Comparison of ENCODE assay signal across 8 cellular contexts in the genomic region with DNA sequence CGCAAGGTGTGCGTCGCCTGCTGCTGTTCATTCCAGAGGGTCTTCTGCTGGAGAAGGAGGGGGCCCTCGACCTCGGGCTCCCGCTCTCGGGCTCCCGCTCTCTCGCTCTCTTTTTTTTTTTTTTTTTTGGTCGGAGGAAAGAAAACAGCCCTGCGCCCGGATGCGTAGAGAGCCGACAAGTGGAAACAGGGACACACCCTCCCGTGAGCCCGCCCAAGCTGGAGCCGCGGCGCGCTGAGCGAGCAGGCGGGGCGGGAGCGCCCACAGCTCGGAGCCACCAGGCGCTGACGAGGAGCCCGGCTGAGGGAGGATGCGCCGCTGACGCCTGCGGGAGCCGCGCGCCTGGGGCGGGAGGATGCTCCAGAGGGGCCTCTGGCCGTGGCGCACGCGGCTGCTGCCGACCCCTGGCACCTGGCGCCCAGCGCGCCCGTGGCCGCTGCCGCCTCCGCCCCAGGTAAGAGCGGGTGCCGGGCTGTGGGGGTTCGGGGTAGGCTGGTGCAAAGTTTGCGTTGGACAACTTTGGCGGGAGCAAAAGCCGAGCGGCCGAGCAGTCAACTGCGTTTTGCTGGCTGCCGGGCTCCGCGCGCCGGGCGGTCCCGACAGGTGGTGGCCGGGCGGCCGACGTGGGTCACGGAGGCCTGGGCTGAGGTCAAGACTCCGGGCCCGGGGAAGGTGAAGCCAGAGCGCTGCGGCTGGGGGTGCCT. TPM values are rescaled to one million over a fixed set of nuclear protein-coding genes. Genes with fewer than 3 reads are reported as not detected.
DNase-seq lines count a peak whose midpoint lies in the region; ATAC-seq, FAIRE-seq and TF ChIP-seq lines count a peak whose summit lies in the region.

A gene with protein sequence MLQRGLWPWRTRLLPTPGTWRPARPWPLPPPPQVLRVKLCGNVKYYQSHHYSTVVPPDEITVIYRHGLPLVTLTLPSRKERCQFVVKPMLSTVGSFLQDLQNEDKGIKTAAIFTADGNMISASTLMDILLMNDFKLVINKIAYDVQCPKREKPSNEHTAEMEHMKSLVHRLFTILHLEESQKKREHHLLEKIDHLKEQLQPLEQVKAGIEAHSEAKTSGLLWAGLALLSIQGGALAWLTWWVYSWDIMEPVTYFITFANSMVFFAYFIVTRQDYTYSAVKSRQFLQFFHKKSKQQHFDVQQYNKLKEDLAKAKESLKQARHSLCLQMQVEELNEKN (plus strand): TSS at position 264 of the 704 bp plus-strand sequence. CDS start 92 bp downstream, at position 356.

- TF ChIP-seq CTCF in A549 (IDR thresholded peaks at IDR 0.05) (no peak), WTC11 (IDR thresholded peaks at IDR 0.05) (no peak), cardiac fibroblast (IDR thresholded peaks at IDR 0.05; ENCODE audit: low read depth, low read length) (no peak)

- DNase-seq in A549 (ENCODE audit: low read depth in 1 of 2, low spot score in 1 of 2): peak; percentile 82 to 85
- DNase-seq in NCI-H2196 treated with DMSO at 0.1 percent for 48 hours (lab: John Stamatoyannopoulos, UW; ENCODE audit: unreplicated experiment): peak; percentile 69
- peak; percentile 85 for DNase-seq in WTC11 (ENCODE audit: low spot score)
- DNase-seq in cardiac fibroblast (ENCODE audit: low read depth in 2 of 2): peak; percentile 89 to 92
- peak; percentile 95 for DNase-seq in iris pigment epithelial cell (ENCODE audit: low read depth)
- DNase-seq in stimulated activated CD4-positive, alpha-beta T cell treated with anti-CD3 and anti-CD28 coated beads, Interleukin-12 subunit alpha, Interleukin-12 subunit beta, amount 100 ng/mL, for 4 hours: peak; percentile 83

- peak; percentile 43; the same call in 1 of the 2 replicates for TF ChIP-seq POLR2A in A549 (IDR thresholded peaks at IDR 0.05; ENCODE audit: low read length)

- H3K36me3 Mint-ChIP-seq in WTC11: peaks cover 6% of the 10 kb centered on the region; the same call in 1 of the 2 replicates

- H3K27me3 Mint-ChIP-seq in WTC11 (ENCODE audit: low read depth): peaks cover 6% of the 10 kb centered on the region

- peaks cover 11% of the 10 kb centered on the region; the same call in 1 of the 3 replicates for H3K4me1 ChIP-seq in A549

- no peak for TF ChIP-seq EP300 in A549 (IDR thresholded peaks at IDR 0.05)

- ATAC-seq in A549 (peak; percentile 98), GM18858 (IDR thresholded peaks at IDR 0.05; ENCODE audit: unreplicated experiment) (peak; percentile 85), HG03064 (IDR thresholded peaks at IDR 0.05; ENCODE audit: low read depth, unreplicated experiment) (peak; percentile 92), WTC11 (peak; percentile 89)

- peak within 1 kb of the TSS; percentile 13; the same call in 1 of the 2 replicates for H3K27ac Mint-ChIP-seq in WTC11

- no peak for TF ChIP-seq RAD21 in A549 (conservative IDR thresholded peaks at IDR 0.05 in 1 of 2, IDR thresholded peaks at IDR 0.05 in 1 of 2)

- peak within 1 kb of the TSS; percentile 83 for H3K4me2 ChIP-seq in A549

- WGBS in A549 (ENCODE audit: missing lambda C conversion rate): 0% methylated on average over 7 of the region's 73 CpGs

- H3K9me3 ChIP-seq in A549: no peaks in the 10 kb centered on the region

- FAIRE-seq in A549 (lab: Jason Lieb, UNC): no peak

- H3K4me3 ChIP-seq in A549 (peak within 1 kb of the TSS; percentile 77), cardiac fibroblast (replicated peaks in 1 of 2; ENCODE audit: low read depth in 2 of 2, low read length in 2 of 2) (peak within 1 kb of the TSS; percentile 77 to 78)

- H3K9me3 Mint-ChIP-seq in WTC11: peaks cover 8% of the 10 kb centered on the region

- peak within 1 kb of the TSS; percentile 81 to 92 for H3K27ac ChIP-seq in A549

- peaks cover 26% of the 10 kb centered on the region for H3K4me1 Mint-ChIP-seq in WTC11

- CTCF ChIA-PET in A549 (lab: Yijun Ruan, JAX): interaction anchor here (0.9 to 1.2 kb wide), 2 partner anchors 126 to 133 kb away, joined by 3 to 4 read pairs; a partner anchor contains a TSS
- CTCF ChIA-PET in WTC11 (lab: Charles Lee): interaction anchor here (0.9 to 1.8 kb wide), 2 partner anchors 12 to 143 kb away, joined by 3 to 4 read pairs; a partner anchor contains a TSS

- POLR2A ChIA-PET in A549 (lab: Yijun Ruan, JAX): interaction anchor here (0.6 to 1.0 kb wide), 4 partner anchors 53 to 410 kb away, joined by 3 to 4 read pairs (median 4); a partner anchor contains a TSS
- POLR2A ChIA-PET in WTC11 (lab: Charles Lee): interaction anchor here (0.6 to 1.4 kb wide), 9 partner anchors 31 to 331 kb away, joined by 3 to 5 read pairs (median 4); a partner anchor contains a TSS

- H3K4me3 Mint-ChIP-seq in WTC11: peak within 1 kb of the TSS; percentile 80

TF ChIP-seq in A549, 52 proteins besides CTCF, POLR2A, EP300 and RAD21 (continues in another document):
- TF ChIP-seq ESRRA (IDR thresholded peaks at IDR 0.05; ENCODE audit: borderline replicate concordance, low read length) (no peak), NFE2L2 (conservative IDR thresholded peaks at IDR 0.05; ENCODE audit: low read length) (no peak), HOXB13 (CRISPR knock-in tag; IDR thresholded peaks at IDR 0.05; ENCODE audit: low read depth) (no peak), SREBF2 (IDR thresholded peaks at IDR 0.05) (no peak), ZSCAN20 (CRISPR knock-in tag; IDR thresholded peaks at IDR 0.05) (no peak), HOXB5 (CRISPR knock-in tag; IDR thresholded peaks at IDR 0.05) (no peak), POLR2AphosphoS2 (conservative IDR thresholded peaks at IDR 0.05; ENCODE audit: low read length) (no peak), CBX8 (IDR thresholded peaks at IDR 0.05) (no peak), MYC (IDR thresholded peaks at IDR 0.05; ENCODE audit: borderline replicate concordance, low read length) (no peak), MAFK (IDR thresholded peaks at IDR 0.05; ENCODE audit: partially characterized antibody) (no peak), JUNB (IDR thresholded peaks at IDR 0.05) (no peak), PHF8 (IDR thresholded peaks at IDR 0.05; ENCODE audit: borderline replicate concordance, low read depth) (0 out of 2 replicates have a peak, but pooled peaks have one; percentile 3), KDM1A (IDR thresholded peaks at IDR 0.05; ENCODE audit: low read depth) (0 out of 2 replicates have a peak, but pooled peaks have one; percentile 38)
- TF ChIP-seq, protein P1, sequence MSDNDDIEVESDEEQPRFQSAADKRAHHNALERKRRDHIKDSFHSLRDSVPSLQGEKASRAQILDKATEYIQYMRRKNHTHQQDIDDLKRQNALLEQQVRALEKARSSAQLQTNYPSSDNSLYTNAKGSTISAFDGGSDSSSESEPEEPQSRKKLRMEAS (IDR thresholded peaks at IDR 0.05): peak; percentile 65; the same call in 1 of the 2 replicates
- TF ChIP-seq, protein P2, sequence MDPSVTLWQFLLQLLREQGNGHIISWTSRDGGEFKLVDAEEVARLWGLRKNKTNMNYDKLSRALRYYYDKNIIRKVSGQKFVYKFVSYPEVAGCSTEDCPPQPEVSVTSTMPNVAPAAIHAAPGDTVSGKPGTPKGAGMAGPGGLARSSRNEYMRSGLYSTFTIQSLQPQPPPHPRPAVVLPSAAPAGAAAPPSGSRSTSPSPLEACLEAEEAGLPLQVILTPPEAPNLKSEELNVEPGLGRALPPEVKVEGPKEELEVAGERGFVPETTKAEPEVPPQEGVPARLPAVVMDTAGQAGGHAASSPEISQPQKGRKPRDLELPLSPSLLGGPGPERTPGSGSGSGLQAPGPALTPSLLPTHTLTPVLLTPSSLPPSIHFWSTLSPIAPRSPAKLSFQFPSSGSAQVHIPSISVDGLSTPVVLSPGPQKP (IDR thresholded peaks at IDR 0.05; ENCODE audit: low read depth, low read length): no peak

TF ChIP-seq in WTC11, 78 proteins besides CTCF, POLR2A, EP300 and RAD21 (continues in another document):
- TF ChIP-seq, protein P1 (CRISPR knock-in tag; IDR thresholded peaks at IDR 0.05): 0 out of 2 replicates have a peak, but pooled peaks have one; percentile 14
- TF ChIP-seq, protein P3, sequence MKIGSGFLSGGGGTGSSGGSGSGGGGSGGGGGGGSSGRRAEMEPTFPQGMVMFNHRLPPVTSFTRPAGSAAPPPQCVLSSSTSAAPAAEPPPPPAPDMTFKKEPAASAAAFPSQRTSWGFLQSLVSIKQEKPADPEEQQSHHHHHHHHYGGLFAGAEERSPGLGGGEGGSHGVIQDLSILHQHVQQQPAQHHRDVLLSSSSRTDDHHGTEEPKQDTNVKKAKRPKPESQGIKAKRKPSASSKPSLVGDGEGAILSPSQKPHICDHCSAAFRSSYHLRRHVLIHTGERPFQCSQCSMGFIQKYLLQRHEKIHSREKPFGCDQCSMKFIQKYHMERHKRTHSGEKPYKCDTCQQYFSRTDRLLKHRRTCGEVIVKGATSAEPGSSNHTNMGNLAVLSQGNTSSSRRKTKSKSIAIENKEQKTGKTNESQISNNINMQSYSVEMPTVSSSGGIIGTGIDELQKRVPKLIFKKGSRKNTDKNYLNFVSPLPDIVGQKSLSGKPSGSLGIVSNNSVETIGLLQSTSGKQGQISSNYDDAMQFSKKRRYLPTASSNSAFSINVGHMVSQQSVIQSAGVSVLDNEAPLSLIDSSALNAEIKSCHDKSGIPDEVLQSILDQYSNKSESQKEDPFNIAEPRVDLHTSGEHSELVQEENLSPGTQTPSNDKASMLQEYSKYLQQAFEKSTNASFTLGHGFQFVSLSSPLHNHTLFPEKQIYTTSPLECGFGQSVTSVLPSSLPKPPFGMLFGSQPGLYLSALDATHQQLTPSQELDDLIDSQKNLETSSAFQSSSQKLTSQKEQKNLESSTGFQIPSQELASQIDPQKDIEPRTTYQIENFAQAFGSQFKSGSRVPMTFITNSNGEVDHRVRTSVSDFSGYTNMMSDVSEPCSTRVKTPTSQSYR (CRISPR knock-in tag; IDR thresholded peaks at IDR 0.05): 0 out of 2 replicates have a peak, but pooled peaks have one; percentile 11
- TF ChIP-seq FOXP1 (CRISPR knock-in tag; IDR thresholded peaks at IDR 0.05; ENCODE audit: borderline replicate concordance): peak; percentile 41; the same call in 1 of the 2 replicates
- TF ChIP-seq CREM (CRISPR knock-in tag; IDR thresholded peaks at IDR 0.05): 0 out of 2 replicates have a peak, but pooled peaks have one; percentile 7
- TF ChIP-seq ZNF423 (CRISPR knock-in tag; IDR thresholded peaks at IDR 0.05): peak; percentile 52; the same call in 1 of the 2 replicates

RNA-seq across cellular contexts. Expression of the gene that starts here (rescaled TPM):
- polyA plus RNA-seq in A549 (2011; rRNA removed) (18.0 and 21.9 TPM in 2 replicates), A549 (2017; fragmentation: RNase III; extraction: RNeasy Plus Mini Kit Qiagen cat#74134 plus additional on column Dnase treatment) (14.3 to 15.2 TPM (median 14.6 TPM) in 3 replicates)
- 38.6 and 41.2 TPM in 2 replicates for polyA plus RNA-seq in A549 (2012; cell fraction: cytosol; rRNA removed)
- 22.2 and 22.9 TPM in 2 replicates for polyA plus RNA-seq in A549 (2012; cell fraction: nucleus; rRNA removed)
- 7.1 and 9.7 TPM in 2 replicates for polyA minus RNA-seq in A549 (2011; rRNA and poly(A)+ RNA removed)
- total RNA-seq in WTC11 (2021): 11.2 to 26.8 TPM (median 13.1 TPM) in 3 replicates

Comparison
In these comparisons a context has a peak if more than half of its experiments do, and no peak if none do; other contexts are left out.
1. Peak in every context shown above with its lines: DNase-seq, ATAC-seq, H3K4me3 ChIP-seq and H3K27ac ChIP-seq.